ENCODE assay signal across 17 cellular contexts in genomic region chr6:31610891-31611425, GRCh38. TPM values are rescaled to one million over a fixed set of nuclear protein-coding genes. Genes with fewer than 3 reads are reported as not detected.
"Had no signal": no experiment of that assay in that cellular context is flagged by ENCODE, and none has a peak within 500 bp of the region (broad histone marks: within the 10 kb centered on the region; RNA-seq: fewer than 3 reads in every experiment).

No MANE protein-coding gene starts in this region.

- H3K27ac Mint-ChIP-seq: activated T-cell treated with anti-CD3 and anti-CD28 coated beads, Interleukin-2, amount 50 U/mL, for 24 hours had no signal

- ATAC-seq: activated CD4-positive, CD25-positive, alpha-beta regulatory T cell treated with anti-CD3 and anti-CD28 coated beads, Interleukin-2, amount 50 U/mL, for 24 hours; gastroesophageal sphincter; upper lobe of right lung had no signal

- H3K9ac ChIP-seq: parathyroid adenoma had no signal

- DNase-seq: activated effector memory CD4-positive, alpha-beta T cell treated with Interleukin-2 at 50 U/mL for 16 hours; activated naive CD4-positive, alpha-beta T cell treated with anti-CD3 and anti-CD28 coated beads, Interleukin-2, amount 50 U/mL, for 16 hours; activated T-cell treated with anti-CD3 and anti-CD28 coated beads, Interleukin-2, amount 50 U/mL, for 24 hours; adrenal gland; heart right ventricle; midbrain; stimulated activated CD4-positive, alpha-beta T cell treated with anti-CD3 and anti-CD28 coated beads, Interleukin-1b, Interleukin-23, amount 100 ng/mL, for 48 hours; stomach; testis; upper lobe of right lung had no signal

- H3K4me3 ChIP-seq: adrenal gland, cardiac muscle cell, esophagus muscularis mucosa, gastroesophageal sphincter, heart right ventricle, lung, stomach, testis, upper lobe of right lung had no signal

- H3K9me3 ChIP-seq: adrenal gland, esophagus muscularis mucosa, gastroesophageal sphincter, heart right ventricle, stomach, testis, upper lobe of right lung had no signal

- H3K27ac ChIP-seq: adrenal gland, cardiac muscle cell, esophagus muscularis mucosa, gastroesophageal sphincter, heart right ventricle, parathyroid adenoma, stomach, testis, upper lobe of right lung had no signal

- H3K4me1 ChIP-seq: adrenal gland, esophagus muscularis mucosa, gastroesophageal sphincter, stomach, testis, upper lobe of right lung had no signal

- H3K36me3 ChIP-seq: adrenal gland, cardiac muscle cell, esophagus muscularis mucosa, gastroesophageal sphincter, heart right ventricle, stomach, upper lobe of right lung had no signal

- H3K27me3 Mint-ChIP-seq: activated T-cell treated with anti-CD3 and anti-CD28 coated beads, Interleukin-2, amount 50 U/mL, for 24 hours had no signal

- H3K79me2 ChIP-seq: parathyroid adenoma had no signal

- H3K9me3 Mint-ChIP-seq: activated T-cell treated with anti-CD3 and anti-CD28 coated beads, Interleukin-2, amount 50 U/mL, for 24 hours had no signal

- H3K4me3 Mint-ChIP-seq: activated T-cell treated with anti-CD3 and anti-CD28 coated beads, Interleukin-2, amount 50 U/mL, for 24 hours had no signal

- H3K27me3 ChIP-seq: adrenal gland, cardiac muscle cell, esophagus muscularis mucosa, gastroesophageal sphincter, heart right ventricle, stomach, testis, upper lobe of right lung had no signal

RNA-seq across cellular contexts. Expression of gene AIF1, which starts 4.1 kb away (rescaled TPM):
- total RNA-seq: cardiac muscle cell, myocyte had no signal

RNA-seq across cellular contexts. Expression of gene NCR3, which starts 18.2 kb away (rescaled TPM):
- total RNA-seq: cardiac muscle cell, esophagus muscularis mucosa, gastroesophageal sphincter, myocyte, stomach had no signal
- polyA plus RNA-seq: cardiac muscle cell, heart right ventricle had no signal

RNA-seq across cellular contexts. Expression of gene LST1, which starts 24.9 kb away (rescaled TPM):
- total RNA-seq: cardiac muscle cell, myocyte had no signal
- polyA plus RNA-seq: cardiac muscle cell had no signal

RNA-seq across cellular contexts. Expression of gene LTB, which starts 28.7 kb away (rescaled TPM):
- total RNA-seq: cardiac muscle cell had no signal
